ENCODE assay signal across 10 cellular contexts in genomic region chr2:74119324-74119723, GRCh38. TPM values are rescaled to one million over a fixed set of nuclear protein-coding genes. Genes with fewer than 3 reads are reported as not detected.
A peak's percentile ranks its signal among the peaks of the same experiment; 100 is the strongest.
DNase-seq lines count a peak whose midpoint lies in the region; ATAC-seq and TF ChIP-seq lines count a peak whose summit lies in the region.
"Had no signal": no experiment of that assay in that cellular context is flagged by ENCODE, and none has a peak within 500 bp of the region (broad histone marks: within the 10 kb centered on the region; RNA-seq: fewer than 3 reads in every experiment).

No MANE protein-coding gene starts in this region.

- no peaks in the 10 kb centered on the region for H3K4me1 ChIP-seq in mesendoderm (ENCODE audit: control insufficient read depth, low read depth, low read length)
- H3K4me1 ChIP-seq: pancreas had no signal

- no peak overlapping the region for H3K27ac ChIP-seq in mesendoderm (ENCODE audit: low read depth, low read length)

- H3K79me2 ChIP-seq in mesendoderm (ENCODE audit: control insufficient read depth, insufficient read depth, low read length), result no peaks in the 10 kb centered on the region

- DNase-seq in ACHN (peak; percentile 41), GM10266 (ENCODE audit: extremely low spot score) (no peak), RKO (ENCODE audit: low spot score) (peak; percentile 57), fibroblast of mammary gland (ENCODE audit: low read depth) (peak; percentile 31), NCI-H187 treated with DMSO at 0.1 percent for 48 hours (lab: John Stamatoyannopoulos, UW) (no peak), mesendoderm (no peak)

- no peak overlapping the region for H3K9ac ChIP-seq in mesendoderm (ENCODE audit: low read length)

- no peak overlapping the region for H3K18ac ChIP-seq in mesendoderm (ENCODE audit: low read length)

- no peak overlapping the region for H4K8ac ChIP-seq in mesendoderm (ENCODE audit: low read depth, low read length)

- no peak overlapping the region for H3K4me3 ChIP-seq in fibroblast of mammary gland (ENCODE audit: control insufficient read depth, low read depth, low read length)
- H3K4me3 ChIP-seq in mesendoderm (ENCODE audit: low read length), result no peak overlapping the region

- H3K23ac ChIP-seq in mesendoderm (ENCODE audit: low read length), result no peak overlapping the region

- no peak overlapping the region for H3K4ac ChIP-seq in mesendoderm (ENCODE audit: low read depth, low read length)

- H2AK5ac ChIP-seq in mesendoderm (ENCODE audit: low read length), result no peak overlapping the region

- H2BK5ac ChIP-seq in mesendoderm (ENCODE audit: low read length), result no peak overlapping the region

- H2BK15ac ChIP-seq in mesendoderm (replicated peaks; ENCODE audit: low read depth), result no peak overlapping the region

- peak; percentile 19 for TF ChIP-seq CTCF in GM10266 (IDR thresholded peaks at IDR 0.05; ENCODE audit: control insufficient read depth, insufficient read depth, low read depth, missing control alignments)
- peak; percentile 24 for TF ChIP-seq CTCF in fibroblast of mammary gland (conservative IDR thresholded peaks at IDR 0.05; ENCODE audit: control insufficient read depth, insufficient read depth, low read depth, low read length)

- no peaks in the 10 kb centered on the region for H3K36me3 ChIP-seq in mesendoderm (ENCODE audit: control insufficient read depth, insufficient read depth, low read length)
- H3K36me3 ChIP-seq: adrenal gland, pancreas had no signal

- no peak overlapping the region for H2BK120ac ChIP-seq in mesendoderm (ENCODE audit: low read depth, low read length)

- no peaks in the 10 kb centered on the region for H3K79me1 ChIP-seq in mesendoderm (ENCODE audit: low read length)

- no peak for ATAC-seq in GM21737 (IDR thresholded peaks at IDR 0.05; ENCODE audit: unreplicated experiment)
- ATAC-seq in HG03571 (IDR thresholded peaks at IDR 0.05; ENCODE audit: unreplicated experiment), result no peak

- in situ Hi-C loops in ACHN (cut with HindIII; ENCODE audit: low pct_ligation_motif_present, low pct_unique_long_range_greater_than_20kb, low sequenced_read_pairs), result no loop called here

- no peak overlapping the region for H4K5ac ChIP-seq in mesendoderm (ENCODE audit: low read length)

- H3K56ac ChIP-seq in mesendoderm (ENCODE audit: low read length), result no peak overlapping the region

- H3K27me3 ChIP-seq in mesendoderm (ENCODE audit: insufficient read depth, low read length, poor library complexity), result no peaks in the 10 kb centered on the region
- H3K27me3 ChIP-seq: adrenal gland, pancreas had no signal

- no peak overlapping the region for H3K4me2 ChIP-seq in mesendoderm (ENCODE audit: low read length)

RNA-seq across cellular contexts. Expression of gene BOLA3, which starts 28.4 kb away (rescaled TPM):
- 124 TPM for polyA plus RNA-seq in mesendoderm (2013, experiment 1 of 2)
- polyA plus RNA-seq in mesendoderm (2013, experiment 2 of 2), result 123 TPM

RNA-seq across cellular contexts. Expression of gene MOB1A, which starts 59.4 kb away (rescaled TPM):
- polyA plus RNA-seq in mesendoderm (2013, experiment 1 of 2), result 38.0 TPM
- polyA plus RNA-seq in mesendoderm (2013, experiment 2 of 2), result 39.7 TPM

Comparison
In these comparisons a context has a peak if more than half of its experiments do, and no peak if none do; other contexts are left out.
1. DNase-seq: peak in ACHN (single experiment), RKO (single experiment) and fibroblast of mammary gland (single experiment); none in GM10266 (single experiment), NCI-H187 treated with DMSO at 0.1 percent for 48 hours (single experiment) and mesendoderm (single experiment).